ENCODE assay signal across 1 cellular context in the genomic region with DNA sequence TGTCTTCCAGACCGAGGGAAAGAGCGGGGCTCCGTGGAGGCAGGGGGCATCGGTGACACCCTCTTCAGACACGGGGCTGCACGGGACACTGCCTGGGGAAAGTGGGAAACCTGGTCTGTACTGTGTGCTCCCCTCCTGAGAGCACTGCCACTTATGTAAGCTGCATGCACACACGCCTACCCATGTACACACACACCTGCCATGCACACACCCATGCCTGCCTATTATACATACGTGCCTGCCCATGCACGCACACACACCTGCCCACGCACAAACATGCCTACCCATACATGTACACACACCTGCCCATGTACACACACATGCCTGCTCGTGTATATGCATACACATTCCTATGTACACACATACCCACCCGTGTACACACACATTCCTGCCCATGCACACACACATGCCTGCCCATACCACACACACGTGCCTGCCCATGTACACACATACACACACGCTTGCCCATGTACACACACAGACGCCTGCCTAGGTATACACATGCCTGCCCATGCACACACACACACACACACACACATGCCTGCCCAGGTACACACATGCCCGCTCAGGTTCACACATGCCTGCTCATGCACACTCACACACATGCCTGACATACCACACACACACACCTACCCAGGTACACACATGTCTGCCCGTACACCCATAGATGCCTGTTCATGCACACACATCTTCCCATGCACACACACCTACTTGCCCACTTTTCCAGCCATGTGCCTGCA.
TF ChIP-seq lines count a peak whose summit lies in the region.

No MANE protein-coding gene starts in this region.

TF ChIP-seq in A549, 52 proteins besides CTCF, POLR2A, EP300 and RAD21 (continued from another document):
- TF ChIP-seq, protein P1, sequence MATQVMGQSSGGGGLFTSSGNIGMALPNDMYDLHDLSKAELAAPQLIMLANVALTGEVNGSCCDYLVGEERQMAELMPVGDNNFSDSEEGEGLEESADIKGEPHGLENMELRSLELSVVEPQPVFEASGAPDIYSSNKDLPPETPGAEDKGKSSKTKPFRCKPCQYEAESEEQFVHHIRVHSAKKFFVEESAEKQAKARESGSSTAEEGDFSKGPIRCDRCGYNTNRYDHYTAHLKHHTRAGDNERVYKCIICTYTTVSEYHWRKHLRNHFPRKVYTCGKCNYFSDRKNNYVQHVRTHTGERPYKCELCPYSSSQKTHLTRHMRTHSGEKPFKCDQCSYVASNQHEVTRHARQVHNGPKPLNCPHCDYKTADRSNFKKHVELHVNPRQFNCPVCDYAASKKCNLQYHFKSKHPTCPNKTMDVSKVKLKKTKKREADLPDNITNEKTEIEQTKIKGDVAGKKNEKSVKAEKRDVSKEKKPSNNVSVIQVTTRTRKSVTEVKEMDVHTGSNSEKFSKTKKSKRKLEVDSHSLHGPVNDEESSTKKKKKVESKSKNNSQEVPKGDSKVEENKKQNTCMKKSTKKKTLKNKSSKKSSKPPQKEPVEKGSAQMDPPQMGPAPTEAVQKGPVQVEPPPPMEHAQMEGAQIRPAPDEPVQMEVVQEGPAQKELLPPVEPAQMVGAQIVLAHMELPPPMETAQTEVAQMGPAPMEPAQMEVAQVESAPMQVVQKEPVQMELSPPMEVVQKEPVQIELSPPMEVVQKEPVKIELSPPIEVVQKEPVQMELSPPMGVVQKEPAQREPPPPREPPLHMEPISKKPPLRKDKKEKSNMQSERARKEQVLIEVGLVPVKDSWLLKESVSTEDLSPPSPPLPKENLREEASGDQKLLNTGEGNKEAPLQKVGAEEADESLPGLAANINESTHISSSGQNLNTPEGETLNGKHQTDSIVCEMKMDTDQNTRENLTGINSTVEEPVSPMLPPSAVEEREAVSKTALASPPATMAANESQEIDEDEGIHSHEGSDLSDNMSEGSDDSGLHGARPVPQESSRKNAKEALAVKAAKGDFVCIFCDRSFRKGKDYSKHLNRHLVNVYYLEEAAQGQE (IDR thresholded peaks at IDR 0.05) = no peak
- no peak for TF ChIP-seq HDAC2 (IDR thresholded peaks at IDR 0.05)
- TF ChIP-seq FOSB (CRISPR knock-in tag; IDR thresholded peaks at IDR 0.05) = no peak
- no peak for TF ChIP-seq HOXA7 (CRISPR knock-in tag; IDR thresholded peaks at IDR 0.05)
- TF ChIP-seq CHD4 (IDR thresholded peaks at IDR 0.05; ENCODE audit: borderline replicate concordance) = no peak
- no peak for TF ChIP-seq E2F6 (IDR thresholded peaks at IDR 0.05; ENCODE audit: borderline replicate concordance, low read depth)
- no peak for TF ChIP-seq ZFP36 (IDR thresholded peaks at IDR 0.05; ENCODE audit: borderline replicate concordance, partially characterized antibody)
- TF ChIP-seq, protein P2, sequence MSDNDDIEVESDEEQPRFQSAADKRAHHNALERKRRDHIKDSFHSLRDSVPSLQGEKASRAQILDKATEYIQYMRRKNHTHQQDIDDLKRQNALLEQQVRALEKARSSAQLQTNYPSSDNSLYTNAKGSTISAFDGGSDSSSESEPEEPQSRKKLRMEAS (IDR thresholded peaks at IDR 0.05) = no peak
- TF ChIP-seq NFE2L2 (conservative IDR thresholded peaks at IDR 0.05; ENCODE audit: low read length) = no peak
- TF ChIP-seq SREBF2 (IDR thresholded peaks at IDR 0.05) = no peak
- TF ChIP-seq, protein P3, sequence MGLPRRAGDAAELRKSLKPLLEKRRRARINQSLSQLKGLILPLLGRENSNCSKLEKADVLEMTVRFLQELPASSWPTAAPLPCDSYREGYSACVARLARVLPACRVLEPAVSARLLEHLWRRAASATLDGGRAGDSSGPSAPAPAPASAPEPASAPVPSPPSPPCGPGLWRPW (IDR thresholded peaks at IDR 0.05) = no peak
- no peak for TF ChIP-seq RCOR1 (IDR thresholded peaks at IDR 0.05; ENCODE audit: low read depth, low read length)
